24 cellular contexts compared by ENCODE assay signal in the genomic region with DNA sequence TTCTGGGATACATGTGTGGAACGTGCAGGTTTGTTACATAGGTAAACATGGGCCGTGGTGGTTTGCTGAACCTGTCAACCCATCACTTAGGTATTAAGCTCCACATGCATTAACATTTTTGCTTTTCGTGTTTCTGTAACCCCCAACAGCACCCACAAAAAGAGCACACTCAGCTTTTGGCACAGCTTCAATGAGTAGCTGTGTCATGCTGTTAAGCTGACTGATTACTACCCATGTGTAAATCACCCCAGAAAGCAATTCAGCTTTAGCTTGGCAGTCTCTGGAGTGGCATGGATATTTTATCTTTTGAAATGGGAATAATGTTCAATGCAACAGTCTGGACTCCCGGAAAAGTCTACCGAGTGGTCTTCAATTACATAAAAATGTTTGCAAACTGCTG.
"Had no signal": no experiment of that assay in that cellular context is flagged by ENCODE, and none has a peak within 500 bp of the region (broad histone marks: within the 10 kb centered on the region; RNA-seq: fewer than 3 reads in every experiment).

No MANE protein-coding gene starts in this region.

- H3K27ac ChIP-seq: adrenal gland, ascending aorta, hepatocyte, right atrium auricular region, upper lobe of right lung had no signal

- DNase-seq: activated CD4-positive, alpha-beta T cell treated with anti-CD3 and anti-CD28 coated beads for 36 hours; activated CD4-positive, alpha-beta T cell treated with anti-CD3 and anti-CD28 coated beads, Interleukin-2, amount 50 U/mL, for 48 hours; activated CD8-positive, alpha-beta memory T cell treated with anti-CD3 and anti-CD28 coated beads, Interleukin-2, amount 50 U/mL, for 48 hours; activated naive CD4-positive, alpha-beta T cell; activated T-cell treated with anti-CD3 and anti-CD28 coated beads, Interleukin-2, amount 50 U/mL, for 4 hours; adrenal gland; central memory CD4-positive, alpha-beta T cell; dermis blood vessel endothelial cell; effector CD8-positive, alpha-beta T cell; glutamatergic neuron; immature natural killer cell; left ventricle myocardium superior; mammary epithelial cell; midbrain; stimulated activated CD4-positive, alpha-beta T cell treated with anti-CD3 and anti-CD28 coated beads, Interleukin-4, amount 100 ng/mL, for 4 hours; stimulated activated naive CD8-positive, alpha-beta T cell treated with anti-CD3 and anti-CD28 coated beads, Interleukin-15, Interleukin-2, amounts not matched to agents 100 U/mL and 50 U/mL, for 24 hours; T-helper 9 cell; upper lobe of right lung had no signal

- H3K4me1 ChIP-seq: adrenal gland, ascending aorta, right atrium auricular region, upper lobe of right lung had no signal

- H3K36me3 ChIP-seq: adrenal gland, ascending aorta, right atrium auricular region, upper lobe of right lung had no signal

- H3K9me3 ChIP-seq: adrenal gland, ascending aorta, right atrium auricular region, upper lobe of right lung had no signal

- H3K4me3 ChIP-seq: adrenal gland, ascending aorta, hepatocyte, right atrium auricular region, upper lobe of right lung had no signal

- ATAC-seq: activated CD4-positive, alpha-beta T cell treated with anti-CD3 and anti-CD28 coated beads for 36 hours; activated T-cell treated with anti-CD3 and anti-CD28 coated beads, Interleukin-2, amount 50 U/mL, for 4 hours; esophagus mucosa; left ventricle myocardium superior; natural killer cell treated with Interleukin-12 subunit alpha and Interleukin-12 subunit beta and Interleukin-15 and Interleukin-18, amount 100 ng/mL, for 72 hours; stimulated activated naive CD8-positive, alpha-beta T cell treated with anti-CD3 and anti-CD28 coated beads, Interleukin-15, Interleukin-2, amounts not matched to agents 100 U/mL and 50 U/mL, for 24 hours; upper lobe of right lung; WTC11 had no signal

- H3K27me3 ChIP-seq: adrenal gland, ascending aorta, hepatocyte, right atrium auricular region, upper lobe of right lung had no signal
